In genomic region chr14:31026395-31027096, GRCh38 we compare ENCODE assay signal across 8 cellular contexts. TPM values are rescaled to one million over a fixed set of nuclear protein-coding genes. Genes with fewer than 3 reads are reported as not detected.
A peak's percentile ranks its signal among the peaks of the same experiment; 100 is the strongest.
DNase-seq lines count a peak whose midpoint lies in the region; ATAC-seq and TF ChIP-seq lines count a peak whose summit lies in the region.

No MANE protein-coding gene starts in this region.

- H3K27ac Mint-ChIP-seq in Calu3 (ENCODE audit: unreplicated experiment): peak overlapping the region; percentile 99
- peak overlapping the region; percentile 100 for H3K27ac Mint-ChIP-seq in endothelial cell (ENCODE audit: unreplicated experiment)
- H3K27ac Mint-ChIP-seq in mesothelial cell of epicardium: peak overlapping the region; percentile 97

- H3K36me3 ChIP-seq in HUES48 (ENCODE audit: control insufficient read depth, insufficient read depth, low read length) (no peaks in the 10 kb centered on the region), NT2/D1 (ENCODE audit: insufficient read depth, insufficient read length, low read length) (peaks cover 7% of the 10 kb centered on the region)

- H3K4me3 Mint-ChIP-seq in Calu3 (ENCODE audit: low read depth, unreplicated experiment) (peak overlapping the region; percentile 94), endothelial cell (ENCODE audit: unreplicated experiment) (peak overlapping the region; percentile 98), mesothelial cell of epicardium (peak overlapping the region; percentile 77)

- peak overlapping the region; percentile 49 for H3K9ac ChIP-seq in HUES48 (ENCODE audit: low read depth, low read length)
- peak overlapping the region; percentile 95 for H3K9ac ChIP-seq in NT2/D1 (ENCODE audit: insufficient read length, low read depth)

- H3K4me3 ChIP-seq in HUES48 (ENCODE audit: low read depth, low read length) (peak overlapping the region; percentile 94), NT2/D1 (ENCODE audit: insufficient read length, low read depth) (peak overlapping the region; percentile 54)

- peak; percentile 93 for ATAC-seq in GM21423 (IDR thresholded peaks at IDR 0.05; ENCODE audit: unreplicated experiment)

- H3K9me3 ChIP-seq in HUES48 (ENCODE audit: control insufficient read depth, insufficient read depth, low read length) (no peaks in the 10 kb centered on the region), NT2/D1 (ENCODE audit: insufficient read depth, low read length) (no peaks in the 10 kb centered on the region)

- TF ChIP-seq CTCF in Calu3 (IDR thresholded peaks at IDR 0.05; ENCODE audit: unreplicated experiment) (no peak), endothelial cell (IDR thresholded peaks at IDR 0.05; ENCODE audit: unreplicated experiment) (no peak), mesothelial cell of epicardium (IDR thresholded peaks at IDR 0.05; ENCODE audit: unreplicated experiment) (no peak)

- peaks cover 17% of the 10 kb centered on the region; the same call in 1 of the 2 replicates for H3K4me1 ChIP-seq in HUES48 (ENCODE audit: control insufficient read depth, insufficient read depth, low read length)
- H3K4me1 ChIP-seq in NT2/D1 (ENCODE audit: insufficient read depth, insufficient read length): no peaks in the 10 kb centered on the region

- no TSS peak for BruUV-seq in Calu3 (replicated peaks; lab: Mats Ljungman, UMichigan)

- peak overlapping the region; percentile 97 for H3K27ac ChIP-seq in HUES48 (ENCODE audit: low read depth, low read length)

- no peaks in the 10 kb centered on the region for H3K27me3 Mint-ChIP-seq in Calu3 (ENCODE audit: unreplicated experiment)
- peaks cover 14% of the 10 kb centered on the region for H3K27me3 Mint-ChIP-seq in endothelial cell (ENCODE audit: unreplicated experiment)
- no peaks in the 10 kb centered on the region for H3K27me3 Mint-ChIP-seq in mesothelial cell of epicardium (ENCODE audit: low read depth)

- H3K36me3 Mint-ChIP-seq in Calu3 (ENCODE audit: insufficient read depth, unreplicated experiment) (peaks cover 34% of the 10 kb centered on the region), endothelial cell (ENCODE audit: low read depth, unreplicated experiment) (peaks cover 13% of the 10 kb centered on the region), mesothelial cell of epicardium (peaks cover 2% of the 10 kb centered on the region)

- H3K9me3 Mint-ChIP-seq in Calu3 (ENCODE audit: low read depth, unreplicated experiment) (no peaks in the 10 kb centered on the region), endothelial cell (ENCODE audit: unreplicated experiment) (no peaks in the 10 kb centered on the region), mesothelial cell of epicardium (peaks cover 2% of the 10 kb centered on the region)

- peaks cover 30% of the 10 kb centered on the region for H3K4me1 Mint-ChIP-seq in Calu3 (ENCODE audit: low read depth, unreplicated experiment)
- peaks cover 25% of the 10 kb centered on the region for H3K4me1 Mint-ChIP-seq in endothelial cell (ENCODE audit: unreplicated experiment)
- H3K4me1 Mint-ChIP-seq in mesothelial cell of epicardium: peaks cover 31% of the 10 kb centered on the region

- no peaks in the 10 kb centered on the region for H3K27me3 ChIP-seq in HUES48 (ENCODE audit: control insufficient read depth, insufficient read depth, low read length)
- no peaks in the 10 kb centered on the region for H3K27me3 ChIP-seq in NT2/D1 (ENCODE audit: insufficient read depth, insufficient read length)

- peak; percentile 97 for DNase-seq in Calu3
- peak; percentile 86 for DNase-seq in NT2/D1 (ENCODE audit: low read depth, low spot score)
- peak; percentile 89 for DNase-seq in activated CD8-positive, alpha-beta memory T cell treated with anti-CD3 and anti-CD28 coated beads, Interleukin-2, amount 50 U/mL, for 4 hours
- peak; percentile 97 for DNase-seq in endothelial cell (ENCODE audit: low spot score)
- DNase-seq in mesothelial cell of epicardium (ENCODE audit: low spot score in 2 of 2, unreplicated experiment in 2 of 2): peak; percentile 89 to 96
- peak; percentile 79 to 84 for DNase-seq in stimulated activated CD8-positive, alpha-beta memory T cell treated with anti-CD3 and anti-CD28 coated beads, Interleukin-15, amount 100 ng/mL, for 4 hours (ENCODE audit: low read depth in 2 of 2)

- CTCF ChIA-PET in Calu3 (lab: Charles Lee): interaction anchor here (0.6 to 1.2 kb wide), 7 partner anchors 21 to 1434 kb away, joined by 3 to 5 read pairs (median 3); no protein-coding TSS in a partner anchor

- intact Hi-C loops in Calu3 (cut with micrococcal nuclease; ENCODE audit: unreplicated experiment): loop anchor here (2.0 to 5.0 kb wide), 2 partner anchors 44 to 56 kb away; no protein-coding TSS in a partner anchor

RNA-seq across cellular contexts. Expression of gene STRN3, which starts 0.4 kb away (rescaled TPM):
- total RNA-seq in Calu3 (2022): 29.7 and 34.4 TPM in 2 replicates
- 42.7 TPM for total RNA-seq in endothelial cell (ENCODE audit: unreplicated experiment)
- total RNA-seq in mesothelial cell of epicardium: 58.1 to 60.6 TPM (median 59.9 TPM) in 3 replicates

RNA-seq across cellular contexts. Expression of gene AP4S1, which starts 1.1 kb away (rescaled TPM):
- total RNA-seq in Calu3 (2022) (8.3 and 10.7 TPM in 2 replicates), endothelial cell (ENCODE audit: unreplicated experiment) (9.2 TPM), mesothelial cell of epicardium (9.3 to 11.6 TPM (median 10.4 TPM) in 3 replicates)

Comparison
In these comparisons a context has a peak if more than half of its experiments do, and no peak if none do; other contexts are left out.
1. Peak in every context shown above with its lines: DNase-seq, ATAC-seq, H3K4me3 ChIP-seq and H3K27ac ChIP-seq.